8 cellular contexts compared by ENCODE assay signal in genomic region chr19:40807147-40808020, GRCh38. TPM values are rescaled to one million over a fixed set of nuclear protein-coding genes. Genes with fewer than 3 reads are reported as not detected.
DNase-seq lines count a peak whose midpoint lies in the region; ATAC-seq and TF ChIP-seq lines count a peak whose summit lies in the region.

No MANE protein-coding gene starts in this region.

- no peaks in the 10 kb centered on the region for H3K9me2 ChIP-seq in PC-9 (ENCODE audit: insufficient read depth)

- H3K4me1 ChIP-seq in PC-9 (replicated peaks; ENCODE audit: insufficient read depth), result peaks cover 14% of the 10 kb centered on the region; the same call in 1 of the 2 replicates
- H3K4me1 ChIP-seq in skeletal muscle satellite cell (ENCODE audit: control insufficient read depth, insufficient read depth, low read length), result peaks cover 45% of the 10 kb centered on the region

- H3K27ac ChIP-seq in PC-9, result no peak overlapping the region

- peaks cover 33% of the 10 kb centered on the region for H4K20me1 ChIP-seq in PC-9 (ENCODE audit: insufficient read depth)

- peaks cover 22% of the 10 kb centered on the region for H3K79me2 ChIP-seq in PC-9 (ENCODE audit: low read depth)

- H3F3A ChIP-seq in PC-9 (ENCODE audit: insufficient read depth, low read depth), result no peaks in the 10 kb centered on the region

- no TSS peak for BruUV-seq in PC-9 (replicated peaks; lab: Mats Ljungman, UMichigan)

- CTCF ChIA-PET in PC-9 (lab: Charles Lee), result interaction anchor here (0.6 kb wide), 2 partner anchors 30 to 55 kb away, joined by 4 to 19 read pairs; no protein-coding TSS in a partner anchor

- ATAC-seq in HG03378 (IDR thresholded peaks at IDR 0.05; ENCODE audit: unreplicated experiment), result no peak

- H3K36me3 ChIP-seq in PC-9 (ENCODE audit: low read depth) (peaks cover 6% of the 10 kb centered on the region), skeletal muscle satellite cell (ENCODE audit: insufficient read depth, low read length) (peaks cover 61% of the 10 kb centered on the region)

- intact Hi-C loops in PC-9 (cut with micrococcal nuclease; ENCODE audit: unreplicated experiment), result no loop called here

- POLR2A ChIA-PET in PC-9 (lab: Charles Lee; ENCODE audit: unreplicated experiment), result no interaction called here

- H3K9ac ChIP-seq in skeletal muscle satellite cell (ENCODE audit: low read depth, low read length), result no peak overlapping the region

- DNase-seq in NCI-H2227 (lab: John Stamatoyannopoulos, UW; ENCODE audit: unreplicated experiment), result peak; percentile 65
- no peak for DNase-seq in NCI-H2227 treated with DMSO at 0.1 percent for 48 hours (lab: John Stamatoyannopoulos, UW)
- DNase-seq in PC-9, result peak; percentile 57 to 62
- no peak for DNase-seq in epithelial cell of proximal tubule (ENCODE audit: low read depth)
- DNase-seq in Kasumi-1 (lab: John Stamatoyannopoulos, UW), result no peak
- DNase-seq in hypothalamus (lab: John Stamatoyannopoulos, UW), result no peak

- H3K4me2 ChIP-seq in PC-9 (no peak overlapping the region), skeletal muscle satellite cell (ENCODE audit: low read length) (peak overlapping the region; percentile 29)

- TF ChIP-seq CTCF in PC-9 (conservative IDR thresholded peaks at IDR 0.05) (peak; percentile 68), epithelial cell of proximal tubule (conservative IDR thresholded peaks at IDR 0.05; ENCODE audit: low read depth, low read length) (peak; percentile 50)

- no peaks in the 10 kb centered on the region for H3K27me3 ChIP-seq in PC-9 (ENCODE audit: insufficient read depth, low read depth)
- H3K27me3 ChIP-seq in skeletal muscle satellite cell (ENCODE audit: control insufficient read depth, insufficient read depth, low read length), result no peaks in the 10 kb centered on the region

- no peaks in the 10 kb centered on the region for H3K9me3 ChIP-seq in PC-9 (ENCODE audit: insufficient read depth, low read depth)
- no peaks in the 10 kb centered on the region for H3K9me3 ChIP-seq in skeletal muscle satellite cell (replicated peaks; ENCODE audit: low read length)

- no peak overlapping the region for H3K4me3 ChIP-seq in PC-9
- H3K4me3 ChIP-seq in epithelial cell of proximal tubule (ENCODE audit: low read depth, low read length), result no peak overlapping the region
- no peak overlapping the region for H3K4me3 ChIP-seq in skeletal muscle satellite cell (ENCODE audit: low read length)

- H2AFZ ChIP-seq in PC-9, result no peak overlapping the region

RNA-seq across cellular contexts. Expression of gene EGLN2, which starts 8.4 kb away (rescaled TPM):
- total RNA-seq in PC-9 (2021), result 78.4 and 78.5 TPM in 2 replicates
- total RNA-seq in epithelial cell of proximal tubule, result 78.9 and 90.3 TPM in 2 replicates
- total RNA-seq in skeletal muscle satellite cell (2012; rRNA removed), result 55.3 and 73.3 TPM in 2 replicates

RNA-seq across cellular contexts. Expression of gene RAB4B, which starts 29.3 kb away (rescaled TPM):
- total RNA-seq in PC-9 (2021) (22.2 and 24.8 TPM in 2 replicates), epithelial cell of proximal tubule (20.6 and 23.6 TPM in 2 replicates)
- 7.6 and 10.6 TPM in 2 replicates for total RNA-seq in skeletal muscle satellite cell (2012; rRNA removed)

RNA-seq across cellular contexts. Expression of gene MIA, which starts 32.1 kb away (rescaled TPM):
- total RNA-seq in PC-9 (2021) (2.5 and 2.7 TPM in 2 replicates), epithelial cell of proximal tubule (0.80 TPM in 1 of 2 replicates, not detected in the other)
- total RNA-seq in skeletal muscle satellite cell (2012; rRNA removed), result not detected in 2 replicates

RNA-seq across cellular contexts. Expression of gene CYP2A6, which starts 42.9 kb away (rescaled TPM):
- not detected in 2 replicates for total RNA-seq in PC-9 (2021)
- not detected in 2 replicates for total RNA-seq in epithelial cell of proximal tubule
- total RNA-seq in skeletal muscle satellite cell (2012; rRNA removed), result not detected in 2 replicates

RNA-seq across cellular contexts. Expression of gene SNRPA, which starts 56.4 kb away (rescaled TPM):
- total RNA-seq in PC-9 (2021) (119 and 147 TPM in 2 replicates), epithelial cell of proximal tubule (169 and 202 TPM in 2 replicates)
- 35.7 and 46.7 TPM in 2 replicates for total RNA-seq in skeletal muscle satellite cell (2012; rRNA removed)

Comparison
In these comparisons a context has a peak if more than half of its experiments do, and no peak if none do; other contexts are left out.
1. DNase-seq: peak in NCI-H2227 (single experiment) and PC-9 (2 of 2); none in NCI-H2227 treated with DMSO at 0.1 percent for 48 hours (single experiment), epithelial cell of proximal tubule (single experiment), Kasumi-1 (0 of 2) and hypothalamus (0 of 51).